In the genomic region with DNA sequence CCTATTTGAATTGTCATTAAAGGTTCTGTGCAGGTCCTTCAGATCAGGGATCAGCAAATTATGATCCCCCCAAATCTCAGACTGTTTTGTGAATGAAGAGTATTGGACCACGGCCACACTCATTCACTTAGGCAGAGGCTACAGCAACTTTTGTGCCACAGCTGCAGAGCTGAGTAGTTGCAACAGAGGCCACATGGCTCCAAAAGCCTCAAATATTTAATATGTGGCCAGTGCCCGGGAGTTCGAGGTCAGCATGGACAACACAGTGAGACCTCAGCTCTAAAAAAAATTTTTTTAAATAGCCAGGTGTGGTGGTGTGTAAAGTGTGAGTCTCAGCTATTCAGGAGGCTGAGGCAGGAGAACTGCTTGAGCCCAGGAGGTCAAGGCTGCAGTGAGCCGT, we compare ENCODE assay signal across 24 cellular contexts.
"Had no signal": no experiment of that assay in that cellular context is flagged by ENCODE, and none has a peak within 500 bp of the region (broad histone marks: within the 10 kb centered on the region; RNA-seq: fewer than 3 reads in every experiment).

No MANE protein-coding gene starts in this region.

- H3K27ac Mint-ChIP-seq: activated CD8-positive, alpha-beta T cell treated with anti-CD3 and anti-CD28 coated beads for 36 hours; activated naive CD4-positive, alpha-beta T cell treated with anti-CD3 and anti-CD28 coated beads, Interleukin-2, amount 10 ng/mL, durations not matched to agents 7 days and 5 days; activated naive CD8-positive, alpha-beta T cell treated with anti-CD3 and anti-CD28 coated beads for 36 hours; activated T-cell treated with anti-CD3 and anti-CD28 coated beads, Interleukin-2, amount 50 U/mL, for 72 hours; activated T-helper 2 cell treated with anti-CD3 and anti-CD28 coated beads, Interferon-gamma antibody, Interleukin-2, Interleukin-4, amounts not matched to agents 10 μg/mL and 5 μg/mL and 100 μg/mL, durations not matched to agents 14 hours and 24 hours and 36 hours; T-helper 1 cell treated with Interleukin-12 subunit alpha and Interleukin-12 subunit beta and Interleukin-4 antibody, amounts not matched to agents 30 μg/mL and 1 μg/mL, for 36 hours had no signal

- H3K27me3 ChIP-seq: Peyer's patch, SJSA1 had no signal

- DNase-seq: activated CD4-positive, alpha-beta T cell treated with anti-CD3 and anti-CD28 coated beads for 4 hours; activated CD8-positive, alpha-beta memory T cell treated with anti-CD3 and anti-CD28 coated beads, Interleukin-2, amount 50 U/mL, for 4 hours; activated CD8-positive, alpha-beta T cell treated with anti-CD3 and anti-CD28 coated beads for 36 hours; activated gamma-delta T cell treated with Interleukin-2 at 50 U/mL for 16 hours; activated naive CD4-positive, alpha-beta T cell treated with anti-CD3 and anti-CD28 coated beads, Interleukin-2, amount 10 ng/mL, durations not matched to agents 7 days and 5 days; activated naive CD8-positive, alpha-beta T cell treated with anti-CD3 and anti-CD28 coated beads for 36 hours; activated T-cell treated with anti-CD3 and anti-CD28 coated beads, Interleukin-2, amount 50 U/mL, for 72 hours; anterior cingulate cortex; MM.1S; NCI-H1105; NCI-H1436; NCI-H1694 treated with DMSO at 0.1 percent for 48 hours; NCI-H2029 treated with DMSO at 0.1 percent for 48 hours; NCI-H345; NCI-H510A; NCI-H69; Peyer's patch; SHP77 had no signal

- H3K27ac ChIP-seq: KMS-11, Peyer's patch, SJSA1 had no signal

- H3K4me3 ChIP-seq: Peyer's patch, SJSA1 had no signal

- ATAC-seq: activated CD4-positive, CD25-positive, alpha-beta regulatory T cell treated with anti-CD3 and anti-CD28 coated beads, Interleukin-2, amount 50 U/mL, for 24 hours; activated CD8-positive, alpha-beta T cell treated with anti-CD3 and anti-CD28 coated beads for 36 hours; activated T-cell treated with anti-CD3 and anti-CD28 coated beads, Interleukin-2, amount 50 U/mL, for 72 hours; SK-N-SH treated with all-trans-retinoic acid at 6 μM for 48 hours had no signal

- H3K36me3 ChIP-seq: Peyer's patch, SJSA1 had no signal

- H3K4me2 ChIP-seq: KMS-11 had no signal

- H3K36me3 Mint-ChIP-seq: activated naive CD4-positive, alpha-beta T cell treated with anti-CD3 and anti-CD28 coated beads, Interleukin-2, amount 10 ng/mL, durations not matched to agents 7 days and 5 days; activated naive CD8-positive, alpha-beta T cell treated with anti-CD3 and anti-CD28 coated beads for 36 hours had no signal

- H3K4me1 ChIP-seq: Peyer's patch, SJSA1 had no signal

- H3K4me3 Mint-ChIP-seq: activated CD8-positive, alpha-beta T cell treated with anti-CD3 and anti-CD28 coated beads for 36 hours; activated naive CD4-positive, alpha-beta T cell treated with anti-CD3 and anti-CD28 coated beads, Interleukin-2, amount 10 ng/mL, durations not matched to agents 7 days and 5 days; activated naive CD8-positive, alpha-beta T cell treated with anti-CD3 and anti-CD28 coated beads for 36 hours; activated T-cell treated with anti-CD3 and anti-CD28 coated beads, Interleukin-2, amount 50 U/mL, for 72 hours; T-helper 1 cell treated with Interleukin-12 subunit alpha and Interleukin-12 subunit beta and Interleukin-4 antibody, amounts not matched to agents 30 μg/mL and 1 μg/mL, for 36 hours had no signal

- H3K9me3 Mint-ChIP-seq: activated CD8-positive, alpha-beta T cell treated with anti-CD3 and anti-CD28 coated beads for 36 hours; activated naive CD4-positive, alpha-beta T cell treated with anti-CD3 and anti-CD28 coated beads, Interleukin-2, amount 10 ng/mL, durations not matched to agents 7 days and 5 days; activated naive CD8-positive, alpha-beta T cell treated with anti-CD3 and anti-CD28 coated beads for 36 hours; activated T-cell treated with anti-CD3 and anti-CD28 coated beads, Interleukin-2, amount 50 U/mL, for 72 hours; activated T-helper 2 cell treated with anti-CD3 and anti-CD28 coated beads, Interferon-gamma antibody, Interleukin-2, Interleukin-4, amounts not matched to agents 10 μg/mL and 5 μg/mL and 100 μg/mL, durations not matched to agents 14 hours and 24 hours and 36 hours; T-helper 1 cell treated with Interleukin-12 subunit alpha and Interleukin-12 subunit beta and Interleukin-4 antibody, amounts not matched to agents 30 μg/mL and 1 μg/mL, for 36 hours had no signal

- H3K4me1 Mint-ChIP-seq: activated naive CD4-positive, alpha-beta T cell treated with anti-CD3 and anti-CD28 coated beads, Interleukin-2, amount 10 ng/mL, durations not matched to agents 7 days and 5 days; activated naive CD8-positive, alpha-beta T cell treated with anti-CD3 and anti-CD28 coated beads for 36 hours had no signal
